Comparison of ENCODE assay signal across 22 cellular contexts in the genomic region with DNA sequence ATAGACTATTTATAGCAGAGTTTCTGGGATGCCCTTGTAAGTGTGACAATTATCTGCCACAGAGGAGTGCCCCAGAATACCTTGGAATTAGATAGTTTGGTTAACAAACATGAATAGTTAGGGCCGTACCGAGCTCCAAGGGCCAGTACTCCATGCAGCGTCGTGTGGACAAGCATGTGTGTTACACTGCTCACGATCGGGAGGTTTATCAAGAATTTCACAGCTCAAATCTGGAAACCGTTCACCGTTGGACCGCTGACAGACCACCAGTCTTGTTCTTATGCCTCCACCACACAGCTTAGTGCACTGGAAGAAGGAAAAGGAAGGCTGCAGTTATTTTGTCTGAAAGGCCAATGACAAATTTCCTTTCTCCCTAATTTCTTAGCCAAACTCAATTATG.
DNase-seq lines count a peak whose midpoint lies in the region; ATAC-seq and TF ChIP-seq lines count a peak whose summit lies in the region.
"Had no signal": no experiment of that assay in that cellular context is flagged by ENCODE, and none has a peak within 500 bp of the region (broad histone marks: within the 10 kb centered on the region; RNA-seq: fewer than 3 reads in every experiment).

No MANE protein-coding gene starts in this region.

- H3K27ac Mint-ChIP-seq in nephron = peak overlapping the region; percentile 21 to 58 (median 38)
- H3K27ac Mint-ChIP-seq: CD4-positive, alpha-beta T cell; IgD-negative memory B cell had no signal

- TF ChIP-seq POLR2A in esophagus muscularis mucosa (IDR thresholded peaks at IDR 0.05; ENCODE audit: low read depth) = no peak

- H3K9me3 ChIP-seq in esophagus muscularis mucosa = no peaks in the 10 kb centered on the region
- no peaks in the 10 kb centered on the region for H3K9me3 ChIP-seq in heart right ventricle
- H3K9me3 ChIP-seq in tibial artery = no peaks in the 10 kb centered on the region
- H3K9me3 ChIP-seq: A549; BLaER1 treated with 17β-estradiol and CSF1 and Interleukin-3, amounts not matched to agents 10 nM and 100 nM; SJSA1 had no signal

- H3K27me3 ChIP-seq in esophagus muscularis mucosa (no peaks in the 10 kb centered on the region), heart right ventricle (no peaks in the 10 kb centered on the region), tibial artery (no peaks in the 10 kb centered on the region)
- H3K27me3 ChIP-seq: BLaER1 treated with 17β-estradiol and CSF1 and Interleukin-3, amounts not matched to agents 10 nM and 100 nM; SJSA1 had no signal

- H3K27ac ChIP-seq in esophagus muscularis mucosa (replicated peaks in 1 of 4) (peak overlapping the region; percentile 29 to 84 (median 76)), heart right ventricle (peak overlapping the region in 3 of 10 donors; percentile 50 to 67 (median 56)), tibial artery (peak overlapping the region; percentile 52 to 58)
- H3K27ac ChIP-seq: A549; BLaER1 treated with 17β-estradiol and CSF1 and Interleukin-3, amounts not matched to agents 10 nM and 100 nM; HL-60; KMS-11; SJSA1 had no signal

- H3K4me3 Mint-ChIP-seq in nephron = no peak overlapping the region
- H3K4me3 Mint-ChIP-seq: CD4-positive, alpha-beta T cell; IgD-negative memory B cell had no signal

- H3K4me3 ChIP-seq in esophagus muscularis mucosa = no peak overlapping the region
- no peak overlapping the region for H3K4me3 ChIP-seq in heart right ventricle
- no peak overlapping the region for H3K4me3 ChIP-seq in tibial artery
- H3K4me3 ChIP-seq: A549; BLaER1 treated with 17β-estradiol and CSF1 and Interleukin-3, amounts not matched to agents 10 nM and 100 nM; SJSA1 had no signal

- H3K36me3 Mint-ChIP-seq in nephron (ENCODE audit: low read depth) = peaks cover 71% of the 10 kb centered on the region
- H3K36me3 Mint-ChIP-seq: IgD-negative memory B cell had no signal

- peaks cover 0 to 87% (median 18%) of the 10 kb centered on the region in 4 donors for H3K36me3 ChIP-seq in esophagus muscularis mucosa
- H3K36me3 ChIP-seq in heart right ventricle = peaks cover 0 to 95% (median 0%) of the 10 kb centered on the region in 9 donors
- H3K36me3 ChIP-seq in tibial artery = no peaks in the 10 kb centered on the region
- H3K36me3 ChIP-seq: SJSA1 had no signal

- TF ChIP-seq CTCF in esophagus muscularis mucosa (IDR thresholded peaks at IDR 0.05) = no peak
- TF ChIP-seq CTCF in heart right ventricle (IDR thresholded peaks at IDR 0.05) = no peak
- no peak for TF ChIP-seq CTCF in nephron (IDR thresholded peaks at IDR 0.05; ENCODE audit: unreplicated experiment in 3 of 3)
- TF ChIP-seq CTCF in tibial artery (IDR thresholded peaks at IDR 0.05) = no peak

- H3K4me1 Mint-ChIP-seq in nephron = peaks cover 50% of the 10 kb centered on the region
- H3K4me1 Mint-ChIP-seq: IgD-negative memory B cell had no signal

- WGBS in esophagus muscularis mucosa = 86% methylated on average over 9 of the region's 9 CpGs
- WGBS in heart right ventricle, 2 donors = 62 to 72% methylated on average over 9 of the region's 9 CpGs

- H3K4me1 ChIP-seq in esophagus muscularis mucosa = peaks cover 3 to 43% (median 41%) of the 10 kb centered on the region in 4 donors
- peaks cover 0 to 28% (median 17%) of the 10 kb centered on the region in 9 donors for H3K4me1 ChIP-seq in heart right ventricle
- H3K4me1 ChIP-seq in tibial artery = peaks cover 0 to 29% (median 9%) of the 10 kb centered on the region in 4 donors
- H3K4me1 ChIP-seq: A549; BLaER1 treated with 17β-estradiol and CSF1 and Interleukin-3, amounts not matched to agents 10 nM and 100 nM had no signal

- no peak for DNase-seq in esophagus muscularis mucosa (ENCODE audit: extremely low spot score)
- peak; percentile 25 to 32 for DNase-seq in heart right ventricle
- DNase-seq in tibial artery = peak in 1 of 2 donors; percentile 24
- DNase-seq in stimulated activated CD4-positive, alpha-beta T cell treated with anti-CD3 and anti-CD28 coated beads, Interleukin-2, amount 100 ng/mL, for 48 hours = no peak
- DNase-seq in GM03348 (ENCODE audit: low spot score) = no peak
- DNase-seq: AML-193; CD4-positive, alpha-beta T cell; HCEC 1CT; NCI-H1048; NCI-H1694; NCI-H2081; NCI-H2171 treated with DMSO at 0.1 percent for 48 hours; PC-3 had no signal

- no peaks in the 10 kb centered on the region for H3K9me3 Mint-ChIP-seq in nephron
- H3K9me3 Mint-ChIP-seq: CD4-positive, alpha-beta T cell had no signal

- intact Hi-C loops in esophagus muscularis mucosa (cut with DNase I) = no loop called here
- intact Hi-C loops in heart right ventricle (cut with DNase I) = no loop called here
- intact Hi-C loops in tibial artery (cut with DNase I; ENCODE audit: low total_unique reads) = no loop called here

- no peak for TF ChIP-seq EP300 in esophagus muscularis mucosa (IDR thresholded peaks at IDR 0.05)

- H3K27me3 Mint-ChIP-seq in nephron (ENCODE audit: low read depth) = no peaks in the 10 kb centered on the region
- H3K27me3 Mint-ChIP-seq: CD4-positive, alpha-beta T cell had no signal

- ATAC-seq in heart right ventricle (peak in 5 of 8 donors; percentile 36 to 59 (median 42)), HG03175 (IDR thresholded peaks at IDR 0.05; ENCODE audit: unreplicated experiment) (no peak), GM21576 (IDR thresholded peaks at IDR 0.05; ENCODE audit: unreplicated experiment) (no peak)
- ATAC-seq: A549, PC-3 had no signal

Comparison
In these comparisons a context has a peak if more than half of its experiments do, and no peak if none do; other contexts are left out.
1. DNase-seq: peak in heart right ventricle (2 of 2); none in esophagus muscularis mucosa (single experiment), stimulated activated CD4-positive, alpha-beta T cell treated with anti-CD3 and anti-CD28 coated beads, Interleukin-2, amount 100 ng/mL, for 48 hours (0 of 2) and GM03348 (single experiment).
2. ATAC-seq: peak in heart right ventricle (5 of 8); none in HG03175 (single experiment) and GM21576 (single experiment).